ENCODE assay signal across 2 cellular contexts in the genomic region with DNA sequence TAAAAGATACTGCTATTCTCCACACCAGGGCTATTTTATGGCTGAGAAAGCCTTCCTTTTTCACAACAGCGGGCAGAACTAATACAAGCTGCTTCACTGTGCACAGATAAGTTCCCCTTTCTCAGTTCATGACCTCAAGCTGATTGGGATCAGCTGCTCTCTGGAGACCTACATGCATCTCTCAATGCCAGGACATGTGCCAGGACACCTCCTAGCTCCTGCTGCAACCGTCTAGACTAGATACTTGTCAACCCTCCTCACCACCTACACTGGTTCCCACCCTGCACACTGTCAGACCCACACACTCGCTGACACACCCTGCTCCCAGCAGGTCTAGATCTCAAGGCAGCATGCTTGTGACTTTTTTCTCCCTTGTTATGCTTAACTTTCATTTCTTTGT.
TF ChIP-seq lines count a peak whose summit lies in the region.

No MANE protein-coding gene starts in this region.

TF ChIP-seq in IMR-90, 13 proteins besides CTCF, POLR2A, EP300 and RAD21:
- TF ChIP-seq RCOR1 (IDR thresholded peaks at IDR 0.05; ENCODE audit: insufficient replicate concordance, low read length) (no peak), MAFK (IDR thresholded peaks at IDR 0.05; ENCODE audit: low read depth, low read length) (no peak), MXI1 (IDR thresholded peaks at IDR 0.05; ENCODE audit: borderline replicate concordance, low read depth, low read length) (no peak), BHLHE40 (IDR thresholded peaks at IDR 0.05; ENCODE audit: low read depth, low read length) (no peak)
TF ChIP-seq in IMR-90: peak in this region for 0.

TF ChIP-seq in K562, 482 proteins besides CTCF, POLR2A, EP300 and RAD21:
- TF ChIP-seq ZNF143 (CRISPR knock-in tag; IDR thresholded peaks at IDR 0.05) (no peak), NR2C2 (CRISPR knock-in tag; IDR thresholded peaks at IDR 0.05) (no peak), NR2C2 (tag; IDR thresholded peaks at IDR 0.05) (peak; percentile 56), ZNF124 (CRISPR knock-in tag; IDR thresholded peaks at IDR 0.05) (no peak)
